In the genomic region with DNA sequence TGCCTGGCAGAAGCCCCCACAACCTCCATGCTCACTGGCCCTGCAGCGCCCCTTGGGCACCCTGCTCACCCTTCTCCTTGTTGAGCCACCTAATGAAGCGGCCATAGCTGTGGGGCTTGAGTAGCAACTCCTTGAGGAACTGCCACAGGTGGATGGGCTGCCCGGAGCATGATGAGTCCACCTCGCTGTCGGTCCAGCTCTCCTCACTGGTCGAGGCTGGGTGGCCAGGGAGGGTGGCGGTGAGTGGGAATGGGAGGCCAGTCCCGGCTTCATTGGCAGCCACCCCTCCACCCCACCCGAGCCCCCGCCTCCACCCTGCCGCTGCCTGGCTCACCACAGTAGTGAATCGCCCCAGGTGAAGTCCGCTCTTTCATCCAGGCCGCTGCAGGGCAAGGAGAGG, we compare ENCODE assay signal across 32 cellular contexts. TPM values are rescaled to one million over a fixed set of nuclear protein-coding genes. Genes with fewer than 3 reads are reported as not detected.
"Had no signal": no experiment of that assay in that cellular context is flagged by ENCODE, and none has a peak within 500 bp of the region (broad histone marks: within the 10 kb centered on the region; RNA-seq: fewer than 3 reads in every experiment).

No MANE protein-coding gene starts in this region.

- H3K36me3 Mint-ChIP-seq: activated naive CD4-positive, alpha-beta T cell treated with anti-CD3 and anti-CD28 coated beads, Interleukin-2, amount 10 ng/mL, durations not matched to agents 7 days and 5 days; activated naive CD4-positive, alpha-beta T cell treated with anti-CD3 and anti-CD28 coated beads, Interleukin-2, amount 50 U/mL, for 72 hours; activated naive CD8-positive, alpha-beta T cell treated with anti-CD3 and anti-CD28 coated beads, Interleukin-2, amount 10 ng/mL, durations not matched to agents 7 days and 5 days; brain; WTC11 had no signal

- H3K9me3 ChIP-seq: ascending aorta had no signal

- H3K4me1 Mint-ChIP-seq: activated CD4-positive, alpha-beta memory T cell treated with anti-CD3 and anti-CD28 coated beads, Interleukin-2, amount 10 ng/mL, durations not matched to agents 7 days and 5 days; activated CD4-positive, alpha-beta T cell treated with anti-CD3 and anti-CD28 coated beads, Interleukin-2, amount 10 ng/mL, durations not matched to agents 7 days and 5 days; activated naive CD4-positive, alpha-beta T cell treated with anti-CD3 and anti-CD28 coated beads, Interleukin-2, amount 10 ng/mL, durations not matched to agents 7 days and 5 days; activated naive CD8-positive, alpha-beta T cell treated with anti-CD3 and anti-CD28 coated beads, Interleukin-2, amount 10 ng/mL, durations not matched to agents 7 days and 5 days; central memory CD8-positive, alpha-beta T cell; endodermal cell; WTC11 had no signal

- H3K27ac ChIP-seq: ascending aorta, coronary artery, dorsolateral prefrontal cortex had no signal

- H3K27me3 Mint-ChIP-seq: activated CD4-positive, alpha-beta memory T cell treated with anti-CD3 and anti-CD28 coated beads, Interleukin-2, amount 10 ng/mL, durations not matched to agents 7 days and 5 days; activated CD4-positive, alpha-beta T cell treated with anti-CD3 and anti-CD28 coated beads, Interleukin-2, amount 10 ng/mL, durations not matched to agents 7 days and 5 days; activated naive CD4-positive, alpha-beta T cell treated with anti-CD3 and anti-CD28 coated beads, Interleukin-2, amount 10 ng/mL, durations not matched to agents 7 days and 5 days; activated naive CD8-positive, alpha-beta T cell treated with anti-CD3 and anti-CD28 coated beads, Interleukin-2, amount 10 ng/mL, durations not matched to agents 7 days and 5 days; activated T-cell treated with anti-CD3 and anti-CD28 coated beads, Interleukin-2, amount 50 U/mL, for 24 hours; brain; central memory CD8-positive, alpha-beta T cell; dendritic cell treated with granulocyte-macrophage colony-stimulating factor and Interleukin-4, amounts not matched to agents 40 ng/mL and 50 ng/mL, for 4 days; T-helper 17 cell had no signal

- H3K27ac Mint-ChIP-seq: activated CD4-positive, alpha-beta memory T cell treated with anti-CD3 and anti-CD28 coated beads, Interleukin-2, amount 10 ng/mL, durations not matched to agents 7 days and 5 days; activated CD4-positive, alpha-beta T cell treated with anti-CD3 and anti-CD28 coated beads, Interleukin-2, amount 10 ng/mL, durations not matched to agents 7 days and 5 days; activated naive CD4-positive, alpha-beta T cell treated with anti-CD3 and anti-CD28 coated beads, Interleukin-2, amount 10 ng/mL, durations not matched to agents 7 days and 5 days; activated naive CD4-positive, alpha-beta T cell treated with anti-CD3 and anti-CD28 coated beads, Interleukin-2, amount 50 U/mL, for 72 hours; activated naive CD8-positive, alpha-beta T cell treated with anti-CD3 and anti-CD28 coated beads, Interleukin-2, amount 10 ng/mL, durations not matched to agents 7 days and 5 days; activated T-cell treated with anti-CD3 and anti-CD28 coated beads, Interleukin-2, amount 50 U/mL, for 24 hours; activated T-cell treated with anti-CD3 and anti-CD28 coated beads, Interleukin-2, amount 50 U/mL, for 72 hours; dendritic cell treated with granulocyte-macrophage colony-stimulating factor and Interleukin-4, amounts not matched to agents 40 ng/mL and 50 ng/mL, for 4 days; endodermal cell; T-helper 17 cell; T-helper 2 cell treated with Interferon-gamma antibody and Interleukin-4, amounts not matched to agents 5 μg/mL and 100 μg/mL, for 36 hours; WTC11 had no signal

- H3K27me3 ChIP-seq: ascending aorta, dorsolateral prefrontal cortex had no signal

- DNase-seq: activated CD4-positive, alpha-beta memory T cell treated with anti-CD3 and anti-CD28 coated beads, Interleukin-2, amount 10 ng/mL, durations not matched to agents 7 days and 5 days; activated CD4-positive, alpha-beta T cell treated with anti-CD3 and anti-CD28 coated beads for 1 hour; activated CD4-positive, alpha-beta T cell treated with anti-CD3 and anti-CD28 coated beads for 4 hours; activated CD4-positive, alpha-beta T cell treated with anti-CD3 and anti-CD28 coated beads, Interleukin-2, amount 10 ng/mL, durations not matched to agents 7 days and 5 days; activated CD4-positive, alpha-beta T cell treated with anti-CD3 and anti-CD28 coated beads, Interleukin-2, amount 50 U/mL, for 4 hours; activated CD8-positive, alpha-beta memory T cell treated with anti-CD3 and anti-CD28 coated beads, Interleukin-2, amount 50 U/mL, for 48 hours; activated gamma-delta T cell; activated naive CD4-positive, alpha-beta T cell; activated naive CD4-positive, alpha-beta T cell treated with anti-CD3 and anti-CD28 coated beads, Interleukin-2, amount 10 ng/mL, durations not matched to agents 7 days and 5 days; activated naive CD8-positive, alpha-beta T cell treated with anti-CD3 and anti-CD28 coated beads, Interleukin-2, amount 10 ng/mL, durations not matched to agents 7 days and 5 days; activated T-cell treated with anti-CD3 and anti-CD28 coated beads for 4 hours; activated T-cell treated with anti-CD3 and anti-CD28 coated beads, Interleukin-2, amount 50 U/mL, for 24 hours; activated T-cell treated with anti-CD3 and anti-CD28 coated beads, Interleukin-2, amount 50 U/mL, for 72 hours; dorsolateral prefrontal cortex; effector memory CD4-positive, alpha-beta T cell; endodermal cell; foreskin fibroblast; head of caudate nucleus; T-helper 1 cell; T-helper 17 cell; T1000 had no signal

- H3K4me3 ChIP-seq: ascending aorta, coronary artery, dorsolateral prefrontal cortex had no signal

- H3K4me1 ChIP-seq: ascending aorta had no signal

- H3K4me3 Mint-ChIP-seq: activated CD4-positive, alpha-beta memory T cell treated with anti-CD3 and anti-CD28 coated beads, Interleukin-2, amount 10 ng/mL, durations not matched to agents 7 days and 5 days; activated CD4-positive, alpha-beta T cell treated with anti-CD3 and anti-CD28 coated beads, Interleukin-2, amount 10 ng/mL, durations not matched to agents 7 days and 5 days; activated naive CD4-positive, alpha-beta T cell treated with anti-CD3 and anti-CD28 coated beads, Interleukin-2, amount 10 ng/mL, durations not matched to agents 7 days and 5 days; activated naive CD8-positive, alpha-beta T cell treated with anti-CD3 and anti-CD28 coated beads, Interleukin-2, amount 10 ng/mL, durations not matched to agents 7 days and 5 days; activated T-cell treated with anti-CD3 and anti-CD28 coated beads, Interleukin-2, amount 50 U/mL, for 24 hours; activated T-cell treated with anti-CD3 and anti-CD28 coated beads, Interleukin-2, amount 50 U/mL, for 72 hours; brain; central memory CD8-positive, alpha-beta T cell; dendritic cell treated with granulocyte-macrophage colony-stimulating factor and Interleukin-4, amounts not matched to agents 40 ng/mL and 50 ng/mL, for 4 days; endodermal cell; T-helper 17 cell; T-helper 2 cell treated with Interferon-gamma antibody and Interleukin-4, amounts not matched to agents 5 μg/mL and 100 μg/mL, for 36 hours; WTC11 had no signal

- ATAC-seq: activated naive CD4-positive, alpha-beta T cell treated with anti-CD3 and anti-CD28 coated beads, Interleukin-2, amount 50 U/mL, for 72 hours; activated T-cell treated with anti-CD3 and anti-CD28 coated beads, Interleukin-2, amount 50 U/mL, for 72 hours; esophagus mucosa; T-helper 17 cell; WTC11 had no signal

- H3K36me3 ChIP-seq: ascending aorta had no signal

- H3K9me3 Mint-ChIP-seq: activated CD4-positive, alpha-beta memory T cell treated with anti-CD3 and anti-CD28 coated beads, Interleukin-2, amount 10 ng/mL, durations not matched to agents 7 days and 5 days; activated CD4-positive, alpha-beta T cell treated with anti-CD3 and anti-CD28 coated beads, Interleukin-2, amount 10 ng/mL, durations not matched to agents 7 days and 5 days; activated naive CD4-positive, alpha-beta T cell treated with anti-CD3 and anti-CD28 coated beads, Interleukin-2, amount 10 ng/mL, durations not matched to agents 7 days and 5 days; activated naive CD4-positive, alpha-beta T cell treated with anti-CD3 and anti-CD28 coated beads, Interleukin-2, amount 50 U/mL, for 72 hours; activated naive CD8-positive, alpha-beta T cell treated with anti-CD3 and anti-CD28 coated beads, Interleukin-2, amount 10 ng/mL, durations not matched to agents 7 days and 5 days; activated T-cell treated with anti-CD3 and anti-CD28 coated beads, Interleukin-2, amount 50 U/mL, for 24 hours; activated T-cell treated with anti-CD3 and anti-CD28 coated beads, Interleukin-2, amount 50 U/mL, for 72 hours; brain; central memory CD8-positive, alpha-beta T cell; dendritic cell treated with granulocyte-macrophage colony-stimulating factor and Interleukin-4, amounts not matched to agents 40 ng/mL and 50 ng/mL, for 4 days; endodermal cell; T-helper 2 cell treated with Interferon-gamma antibody and Interleukin-4, amounts not matched to agents 5 μg/mL and 100 μg/mL, for 36 hours; WTC11 had no signal

RNA-seq across cellular contexts. Expression of a gene that starts 16.9 kb away (rescaled TPM):
- total RNA-seq: activated CD4-positive, alpha-beta memory T cell treated with anti-CD3 and anti-CD28 coated beads, Interleukin-2, amount 10 ng/mL, durations not matched to agents 7 days and 5 days; activated CD4-positive, alpha-beta T cell treated with anti-CD3 and anti-CD28 coated beads, Interleukin-2, amount 10 ng/mL, durations not matched to agents 7 days and 5 days; activated naive CD8-positive, alpha-beta T cell treated with anti-CD3 and anti-CD28 coated beads, Interleukin-2, amount 10 ng/mL, durations not matched to agents 7 days and 5 days; ascending aorta; epithelial cell of proximal tubule; frontal cortex had no signal
